Comparison of ENCODE assay signal across 10 cellular contexts in the genomic region with DNA sequence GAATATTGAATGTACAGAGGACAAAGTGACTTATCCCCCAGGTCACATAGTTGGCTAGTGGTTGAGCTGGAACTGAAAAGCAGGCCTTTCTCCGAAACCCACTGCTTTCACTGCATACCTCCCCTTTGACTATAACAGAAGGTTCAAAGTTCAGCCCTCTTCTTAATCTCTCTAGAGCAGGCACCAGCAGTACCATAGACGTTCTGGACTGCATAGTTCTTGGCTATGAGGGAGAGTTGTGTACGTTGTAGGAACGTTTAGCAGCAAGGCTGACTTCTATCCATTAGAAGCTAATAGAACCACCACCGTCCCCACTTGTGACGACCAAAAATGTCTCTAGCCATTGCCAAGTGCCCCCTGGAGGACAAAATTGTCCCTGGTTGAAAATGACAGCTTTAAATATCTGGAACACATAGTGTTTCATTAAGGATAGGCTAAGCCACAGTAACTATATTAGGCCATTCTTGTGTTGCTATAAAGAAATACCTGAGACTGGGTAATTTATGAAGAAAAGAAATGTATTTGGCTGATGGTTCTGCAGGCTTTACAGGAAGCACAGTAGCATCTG.
DNase-seq lines count a peak whose midpoint lies in the region; ATAC-seq and TF ChIP-seq lines count a peak whose summit lies in the region.
"Had no signal": no experiment of that assay in that cellular context is flagged by ENCODE, and none has a peak within 500 bp of the region (broad histone marks: within the 10 kb centered on the region; RNA-seq: fewer than 3 reads in every experiment).

No MANE protein-coding gene starts in this region.

- intact Hi-C loops in ascending aorta (cut with DNase I) (loop anchor here (5.0 kb wide), 1 partner anchor 324 kb away; no protein-coding TSS in a partner anchor), lower lobe of right lung (cut with DNase I) (loop anchor here (10.0 kb wide), 1 partner anchor 327 kb away; no protein-coding TSS in a partner anchor), prostate gland (cut with DNase I) (loop anchor here (5.0 kb wide), 1 partner anchor 324 kb away; no protein-coding TSS in a partner anchor), psoas muscle (cut with DNase I) (no loop called here)
- intact Hi-C loops in CD4-positive, alpha-beta T cell (cut with DNase I, micrococcal nuclease), result loop anchor here (1.0 to 2.0 kb wide), 2 partner anchors 323 kb away; no protein-coding TSS in a partner anchor

- no peaks in the 10 kb centered on the region for H3K79me2 ChIP-seq in DND-41 (ENCODE audit: insufficient read depth, low read length)

- H3K4me1 Mint-ChIP-seq in CD4-positive, alpha-beta T cell (ENCODE audit: low read depth), result no peaks in the 10 kb centered on the region
- H3K4me1 Mint-ChIP-seq: activated naive CD4-positive, alpha-beta T cell treated with anti-CD3 and anti-CD28 coated beads, Interleukin-2, amount 50 U/mL, for 24 hours had no signal

- peaks cover 18% of the 10 kb centered on the region for H3K27me3 ChIP-seq in DND-41 (ENCODE audit: insufficient read depth, low read length, poor library complexity)
- no peaks in the 10 kb centered on the region for H3K27me3 ChIP-seq in ascending aorta
- no peaks in the 10 kb centered on the region for H3K27me3 ChIP-seq in lower lobe of right lung (ENCODE audit: low read depth)
- H3K27me3 ChIP-seq in CD4-positive, alpha-beta T cell (ENCODE audit: control insufficient read depth, insufficient read depth, low read length), result no peaks in the 10 kb centered on the region
- no peaks in the 10 kb centered on the region for H3K27me3 ChIP-seq in prostate gland (replicated peaks; ENCODE audit: insufficient read depth)
- no peaks in the 10 kb centered on the region for H3K27me3 ChIP-seq in psoas muscle (ENCODE audit: insufficient read depth in 3 of 3, low read length in 2 of 3)

- TF ChIP-seq CTCF in DND-41 (IDR thresholded peaks at IDR 0.05; ENCODE audit: borderline replicate concordance, extremely low read depth, low read length, poor library complexity, severe bottlenecking) (peak; percentile 44), ascending aorta (IDR thresholded peaks at IDR 0.05) (peak in 2 of 3 experiments; percentile 12 to 45), lower lobe of right lung (IDR thresholded peaks at IDR 0.05) (peak; percentile 55), prostate gland (IDR thresholded peaks at IDR 0.05) (no peak), psoas muscle (IDR thresholded peaks at IDR 0.05) (no peak)
- no peak for TF ChIP-seq CTCF in CD4-positive, alpha-beta T cell (IDR thresholded peaks at IDR 0.05)

- no peak overlapping the region for H3K4me2 ChIP-seq in DND-41 (ENCODE audit: insufficient read depth, low read length)

- DNase-seq in DND-41 (no peak), ascending aorta (ENCODE audit: low spot score in 2 of 2) (no peak), lower lobe of right lung (no peak), prostate gland (ENCODE audit: low spot score) (no peak), psoas muscle (no peak)
- DNase-seq in CD4-positive, alpha-beta T cell, result no peak
- DNase-seq: NCI-H510A had no signal

- no peak for TF ChIP-seq POLR2A in prostate gland (IDR thresholded peaks at IDR 0.05)

- H3K4me1 ChIP-seq in DND-41 (ENCODE audit: insufficient read depth, low read length) (no peaks in the 10 kb centered on the region), ascending aorta (no peaks in the 10 kb centered on the region), lower lobe of right lung (no peaks in the 10 kb centered on the region), prostate gland (replicated peaks) (no peaks in the 10 kb centered on the region), psoas muscle (no peaks in the 10 kb centered on the region)

- CTCF ChIA-PET in CD4-positive, alpha-beta T cell (lab: Charles Lee), result interaction anchor here (0.6 kb wide), 1 partner anchor 273 kb away, joined by 3 read pairs; no protein-coding TSS in a partner anchor

- POLR2A ChIA-PET in CD4-positive, alpha-beta T cell (lab: Charles Lee), result no interaction called here

- ATAC-seq in DND-41 (ENCODE audit: insufficient read depth, low read depth) (no peak), GM19351 (IDR thresholded peaks at IDR 0.05; ENCODE audit: unreplicated experiment) (peak; percentile 53), lower lobe of right lung (peak in 1 of 2 donors; percentile 38), psoas muscle (no peak), HG02870 (IDR thresholded peaks at IDR 0.05; ENCODE audit: unreplicated experiment) (no peak)
- ATAC-seq in CD4-positive, alpha-beta T cell (ENCODE audit: poor library complexity), result no peak

- H3K27ac Mint-ChIP-seq in CD4-positive, alpha-beta T cell, result no peak overlapping the region
- H3K27ac Mint-ChIP-seq: activated naive CD4-positive, alpha-beta T cell treated with anti-CD3 and anti-CD28 coated beads, Interleukin-2, amount 50 U/mL, for 24 hours had no signal

- H3K4me3 ChIP-seq in DND-41 (ENCODE audit: low read depth in 1 of 2, low read length in 2 of 2), result no peak overlapping the region
- H3K4me3 ChIP-seq in ascending aorta, result no peak overlapping the region
- H3K4me3 ChIP-seq in lower lobe of right lung, result no peak overlapping the region
- no peak overlapping the region for H3K4me3 ChIP-seq in prostate gland
- no peak overlapping the region for H3K4me3 ChIP-seq in psoas muscle

- H3K9ac ChIP-seq in DND-41 (ENCODE audit: low read depth, low read length), result no peak overlapping the region

- H3K27me3 Mint-ChIP-seq in CD4-positive, alpha-beta T cell, result no peaks in the 10 kb centered on the region
- H3K27me3 Mint-ChIP-seq: activated naive CD4-positive, alpha-beta T cell treated with anti-CD3 and anti-CD28 coated beads, Interleukin-2, amount 50 U/mL, for 24 hours had no signal

- no peaks in the 10 kb centered on the region for H4K20me1 ChIP-seq in DND-41 (ENCODE audit: insufficient read depth, low read length)

- no peaks in the 10 kb centered on the region for H3K9me3 ChIP-seq in DND-41 (ENCODE audit: insufficient read depth, low read length, severe bottlenecking)
- H3K9me3 ChIP-seq in ascending aorta, result no peaks in the 10 kb centered on the region
- no peaks in the 10 kb centered on the region for H3K9me3 ChIP-seq in lower lobe of right lung
- no peaks in the 10 kb centered on the region for H3K9me3 ChIP-seq in CD4-positive, alpha-beta T cell (ENCODE audit: control insufficient read depth, low read length)
- H3K9me3 ChIP-seq in prostate gland, result no peaks in the 10 kb centered on the region
- H3K9me3 ChIP-seq in psoas muscle, result no peaks in the 10 kb centered on the region

- no peak overlapping the region for H2AFZ ChIP-seq in DND-41 (ENCODE audit: low read depth, low read length)

- H3K36me3 Mint-ChIP-seq in CD4-positive, alpha-beta T cell (ENCODE audit: low read depth), result no peaks in the 10 kb centered on the region
- H3K36me3 Mint-ChIP-seq: activated naive CD4-positive, alpha-beta T cell treated with anti-CD3 and anti-CD28 coated beads, Interleukin-2, amount 50 U/mL, for 24 hours had no signal

- no peak overlapping the region for H3K4me3 Mint-ChIP-seq in CD4-positive, alpha-beta T cell
- H3K4me3 Mint-ChIP-seq: activated naive CD4-positive, alpha-beta T cell treated with anti-CD3 and anti-CD28 coated beads, Interleukin-2, amount 50 U/mL, for 24 hours had no signal

- H3K27ac ChIP-seq in DND-41 (ENCODE audit: low read length), result no peak overlapping the region
- no peak overlapping the region for H3K27ac ChIP-seq in ascending aorta
- H3K27ac ChIP-seq in lower lobe of right lung, result no peak overlapping the region
- no peak overlapping the region for H3K27ac ChIP-seq in CD4-positive, alpha-beta T cell (ENCODE audit: low read depth, low read length)
- no peak overlapping the region for H3K27ac ChIP-seq in prostate gland
- H3K27ac ChIP-seq in psoas muscle, result no peak overlapping the region

- WGBS in prostate gland, result 88% methylated on average over 6 of the region's 6 CpGs
- WGBS in psoas muscle, 3 donors, result 45 to 56% (median 46%) methylated on average over 6 of the region's 6 CpGs

- no peaks in the 10 kb centered on the region for H3K9me3 Mint-ChIP-seq in CD4-positive, alpha-beta T cell
- H3K9me3 Mint-ChIP-seq: activated naive CD4-positive, alpha-beta T cell treated with anti-CD3 and anti-CD28 coated beads, Interleukin-2, amount 50 U/mL, for 24 hours had no signal

- no peaks in the 10 kb centered on the region for H3K36me3 ChIP-seq in DND-41 (ENCODE audit: insufficient read depth, low read length)
- H3K36me3 ChIP-seq in ascending aorta, result no peaks in the 10 kb centered on the region
- no peaks in the 10 kb centered on the region for H3K36me3 ChIP-seq in lower lobe of right lung
- H3K36me3 ChIP-seq in prostate gland, result no peaks in the 10 kb centered on the region
- no peaks in the 10 kb centered on the region for H3K36me3 ChIP-seq in psoas muscle (ENCODE audit: insufficient read depth in 1 of 2, low read depth in 1 of 2)

Comparison
In these comparisons a context has a peak if more than half of its experiments do, and no peak if none do; other contexts are left out.
1. CTCF ChIP-seq: peak in DND-41 (single experiment), ascending aorta (2 of 3) and lower lobe of right lung (single experiment); none in CD4-positive, alpha-beta T cell (single experiment), prostate gland (0 of 4) and psoas muscle (single experiment).
2. intact Hi-C loops: an anchor here in ascending aorta (5.0 kb wide), lower lobe of right lung (10.0 kb wide), CD4-positive, alpha-beta T cell (1.0 to 2.0 kb wide) and prostate gland (5.0 kb wide); none called in psoas muscle.